9 cellular contexts compared by ENCODE assay signal in the genomic region with DNA sequence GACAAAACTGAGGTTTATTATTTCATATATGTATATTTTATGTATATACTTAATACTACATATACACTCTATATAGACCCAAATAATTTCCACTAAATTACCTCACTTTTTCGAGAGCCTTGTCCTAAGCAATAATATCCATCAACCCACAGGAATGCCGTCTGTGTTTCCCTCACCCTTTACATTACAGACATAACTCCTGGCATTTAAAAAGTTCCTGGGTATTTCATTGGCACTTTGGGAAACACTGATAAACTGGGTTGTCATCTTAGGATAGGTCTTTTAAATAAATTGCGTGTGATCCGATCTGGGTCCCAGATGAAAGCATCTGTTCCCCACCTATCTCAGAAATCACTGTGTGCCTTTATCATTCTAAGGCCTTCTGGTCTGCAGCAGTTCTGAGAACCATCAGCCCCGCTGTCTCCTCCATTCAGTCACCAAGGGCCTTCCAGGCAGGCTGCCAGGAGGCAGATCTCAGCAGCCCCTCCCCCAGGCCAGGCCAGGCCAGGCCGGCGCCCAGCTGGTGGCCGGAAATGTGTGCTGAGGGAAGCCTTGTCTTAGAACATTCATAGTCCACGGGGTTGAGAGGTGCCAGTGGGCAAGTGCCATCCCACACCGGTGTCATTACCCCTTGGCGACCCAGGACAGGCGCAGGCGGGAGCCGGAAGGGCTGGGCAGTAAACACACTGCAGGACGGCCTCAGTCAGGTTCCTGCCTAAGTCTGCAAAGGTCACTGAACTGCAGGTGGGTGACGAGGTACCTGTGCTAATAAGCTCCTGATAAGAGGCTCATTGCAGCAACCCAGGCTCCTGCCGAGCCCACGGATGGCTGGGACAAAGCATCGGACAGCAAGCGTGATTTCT. TPM values are rescaled to one million over a fixed set of nuclear protein-coding genes. Genes with fewer than 3 reads are reported as not detected.
A peak's percentile ranks its signal among the peaks of the same experiment; 100 is the strongest.
DNase-seq lines count a peak whose midpoint lies in the region; ATAC-seq, FAIRE-seq and TF ChIP-seq lines count a peak whose summit lies in the region.
"Had no signal": no experiment of that assay in that cellular context is flagged by ENCODE, and none has a peak within 500 bp of the region (broad histone marks: within the 10 kb centered on the region; RNA-seq: fewer than 3 reads in every experiment).

No MANE protein-coding gene starts in this region.

- TF ChIP-seq CTCF in foreskin fibroblast (IDR thresholded peaks at IDR 0.05; ENCODE audit: low read depth, low read length) (no peak), pancreas (IDR thresholded peaks at IDR 0.05) (no peak)

- no peak overlapping the region for H3K4me3 ChIP-seq in NT2/D1 (ENCODE audit: insufficient read length, low read depth)
- H3K4me3 ChIP-seq in foreskin fibroblast (ENCODE audit: low read depth in 1 of 2, low read length in 2 of 2), result no peak overlapping the region
- H3K4me3 ChIP-seq in pancreas, result no peak overlapping the region

- ATAC-seq in pancreas (peak; percentile 60 to 90 (median 85)), HG03039 (IDR thresholded peaks at IDR 0.05; ENCODE audit: unreplicated experiment) (no peak), HG02973 (IDR thresholded peaks at IDR 0.05; ENCODE audit: unreplicated experiment) (no peak)

- DNase-seq in ELR (ENCODE audit: low read depth) (peak; percentile 62), NT2/D1 (ENCODE audit: low read depth, low spot score) (peak; percentile 93), foreskin fibroblast (peak; percentile 46 to 77), pancreas (peak in 5 of 6 donors; percentile 44 to 82 (median 69)), Kasumi-1 (lab: John Stamatoyannopoulos, UW) (no peak)
- DNase-seq in stimulated activated CD4-positive, alpha-beta T cell treated with anti-CD3 and anti-CD28 coated beads, Interleukin-2, amount 100 ng/mL, for 48 hours, result no peak

- peak overlapping the region; percentile 17 for H3K9ac ChIP-seq in NT2/D1 (ENCODE audit: insufficient read length, low read depth)

- H3K4me1 ChIP-seq in NT2/D1 (ENCODE audit: insufficient read depth, insufficient read length) (peaks cover 13% of the 10 kb centered on the region), pancreas (peaks cover 0 to 6% (median 0%) of the 10 kb centered on the region in 3 donors)

- 33 to 37% methylated on average over 20 of the region's 20 CpGs for WGBS in pancreas, 2 donors

- H3K36me3 ChIP-seq in NT2/D1 (ENCODE audit: insufficient read depth, insufficient read length, low read length) (peaks cover 7% of the 10 kb centered on the region), pancreas (no peaks in the 10 kb centered on the region)

- intact Hi-C loops in pancreas (cut with DNase I), result no loop called here

- H3K27me3 ChIP-seq in NT2/D1 (ENCODE audit: insufficient read depth, insufficient read length) (peaks cover 12% of the 10 kb centered on the region), pancreas (peaks cover 0 to 38% (median 10%) of the 10 kb centered on the region in 4 donors)

- H3K9me3 ChIP-seq in NT2/D1 (ENCODE audit: insufficient read depth, low read length), result no peaks in the 10 kb centered on the region
- H3K9me3 ChIP-seq in pancreas, result no peaks in the 10 kb centered on the region

- no peak overlapping the region for H3K27ac ChIP-seq in pancreas

- FAIRE-seq in pancreas (lab: Jason Lieb, UNC), result no peak

RNA-seq across cellular contexts. Expression of a gene that starts 3.3 kb away (rescaled TPM):
- total RNA-seq in pancreas, result under 1 TPM in 4 of 6 donors, not detected in 2; 0.06 to 0.28 (median 0.13) TPM
- polyA plus RNA-seq in pancreas, result under 1 TPM in 1 of 2 donors, not detected in 1; 0.07 TPM
- polyA plus RNA-seq: adipose tissue had no signal

RNA-seq across cellular contexts. Expression of a gene that starts 25.4 kb away (rescaled TPM):
- 10 to 100 TPM in 4 of 6 donors, 1 to 10 TPM in 2; 7.7 to 13.3 (median 12.1) TPM for total RNA-seq in pancreas
- 10 to 100 TPM; 24.2 to 27.8 TPM for polyA plus RNA-seq in pancreas

RNA-seq across cellular contexts. Expression of a gene that starts 59.6 kb away (rescaled TPM):
- total RNA-seq in pancreas, result 100 to 1,000 TPM in 2 of 6 donors, 10 to 100 TPM in 4; 65.6 to 126 (median 95.3) TPM
- 10 to 100 TPM; 24.6 to 32.7 TPM for polyA plus RNA-seq in pancreas

Comparison
In these comparisons a context has a peak if more than half of its experiments do, and no peak if none do; other contexts are left out.
1. DNase-seq: peak in ELR (single experiment), NT2/D1 (single experiment), foreskin fibroblast (2 of 2) and pancreas (5 of 6); none in stimulated activated CD4-positive, alpha-beta T cell treated with anti-CD3 and anti-CD28 coated beads, Interleukin-2, amount 100 ng/mL, for 48 hours (0 of 2) and Kasumi-1 (0 of 2).
2. ATAC-seq: peak in pancreas (4 of 4); none in HG03039 (single experiment) and HG02973 (single experiment).